ENCODE assay signal across 1 cellular context in the genomic region with DNA sequence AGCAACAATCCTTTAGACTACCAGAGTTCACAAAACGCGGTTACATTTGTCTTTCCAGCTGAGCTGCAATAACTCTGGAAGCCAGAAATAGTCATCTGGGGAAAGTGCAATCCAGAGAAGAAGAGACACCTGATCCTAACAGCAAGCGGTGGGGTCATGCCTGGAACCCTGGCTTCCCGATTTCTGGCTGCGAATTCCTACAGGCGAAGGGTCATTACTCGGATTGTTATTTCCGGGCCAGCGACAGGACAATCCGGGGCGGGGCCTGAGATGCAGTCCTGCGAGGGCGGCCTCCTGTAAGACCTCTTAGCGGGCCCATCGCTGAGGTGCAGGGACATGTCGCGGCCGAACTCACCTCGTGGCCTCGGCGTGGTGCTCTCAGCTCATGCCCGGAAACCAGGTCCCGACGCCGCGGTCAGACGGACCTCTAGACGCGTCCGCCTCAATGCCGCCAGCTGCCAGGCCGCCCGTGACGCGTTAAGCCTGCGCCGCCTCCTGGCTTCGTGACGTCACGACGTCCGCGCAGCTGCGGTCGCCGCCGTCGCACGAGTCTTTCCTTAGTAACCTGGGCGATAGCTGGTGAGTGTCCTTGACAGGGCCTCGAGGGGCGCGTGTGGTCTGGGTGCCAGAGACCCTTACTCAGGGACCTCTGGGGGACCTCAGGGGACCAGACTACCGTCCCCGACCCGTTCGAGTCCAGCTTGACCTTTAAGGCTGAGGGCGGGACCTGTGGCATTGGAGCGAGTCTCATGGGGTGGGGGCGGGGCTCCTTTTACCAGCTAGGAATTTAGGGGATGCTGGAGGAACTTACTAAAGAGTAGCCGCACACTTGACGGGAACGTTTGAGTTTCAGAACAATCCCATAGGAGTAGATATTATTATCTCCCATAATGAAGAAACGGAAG.
A peak's percentile ranks its signal among the peaks of the same experiment; 100 is the strongest.
TF ChIP-seq lines count a peak whose summit lies in the region.

A gene with protein sequence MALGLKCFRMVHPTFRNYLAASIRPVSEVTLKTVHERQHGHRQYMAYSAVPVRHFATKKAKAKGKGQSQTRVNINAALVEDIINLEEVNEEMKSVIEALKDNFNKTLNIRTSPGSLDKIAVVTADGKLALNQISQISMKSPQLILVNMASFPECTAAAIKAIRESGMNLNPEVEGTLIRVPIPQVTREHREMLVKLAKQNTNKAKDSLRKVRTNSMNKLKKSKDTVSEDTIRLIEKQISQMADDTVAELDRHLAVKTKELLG (plus strand): TSS at position 523 of the 905 bp plus-strand sequence. CDS start 6,010 bp downstream, outside the sequence.
A gene with protein sequence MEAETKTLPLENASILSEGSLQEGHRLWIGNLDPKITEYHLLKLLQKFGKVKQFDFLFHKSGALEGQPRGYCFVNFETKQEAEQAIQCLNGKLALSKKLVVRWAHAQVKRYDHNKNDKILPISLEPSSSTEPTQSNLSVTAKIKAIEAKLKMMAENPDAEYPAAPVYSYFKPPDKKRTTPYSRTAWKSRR (minus strand): TSS at position 481 of the 905 bp plus-strand sequence. CDS start 3,348 bp downstream, outside the sequence.

TF ChIP-seq in HEK293, 187 proteins besides CTCF, POLR2A, EP300 and RAD21 (continued from another document and continues in another):
- TF ChIP-seq ZNF248 (tag by site-specific recombination; IDR thresholded peaks at IDR 0.05) (no peak), ZNF121 (tag by site-specific recombination; IDR thresholded peaks at IDR 0.05) (no peak), ZNF560 (tag by site-specific recombination; IDR thresholded peaks at IDR 0.05; ENCODE audit: borderline replicate concordance) (no peak), ZNF175 (tag by site-specific recombination; IDR thresholded peaks at IDR 0.05) (no peak), ZNF112 (tag by site-specific recombination; IDR thresholded peaks at IDR 0.05) (no peak), ZBTB48 (tag by site-specific recombination; IDR thresholded peaks at IDR 0.05) (no peak), ZSCAN30 (tag by site-specific recombination; IDR thresholded peaks at IDR 0.05) (peak; percentile 36; the same call in 1 of the 2 replicates), ZSCAN23 (tag by site-specific recombination; IDR thresholded peaks at IDR 0.05) (no peak), ZNF133 (tag by site-specific recombination; IDR thresholded peaks at IDR 0.05) (no peak), ZNF391 (tag by site-specific recombination; IDR thresholded peaks at IDR 0.05; ENCODE audit: borderline replicate concordance, low read depth) (peak; percentile 56; the same call in 1 of the 2 replicates), ZFP69B (tag by site-specific recombination; IDR thresholded peaks at IDR 0.05) (no peak), ZBTB8A (tag by site-specific recombination; IDR thresholded peaks at IDR 0.05) (peak; percentile 60), RBAK (tag by site-specific recombination; IDR thresholded peaks at IDR 0.05) (no peak), SP3 (tag by site-specific recombination; IDR thresholded peaks at IDR 0.05) (peak; percentile 80), ZNF501 (tag by site-specific recombination; IDR thresholded peaks at IDR 0.05) (peak; percentile 92), ZNF510 (tag by site-specific recombination; IDR thresholded peaks at IDR 0.05; ENCODE audit: insufficient replicate concordance) (no peak), HOXA7 (CRISPR knock-in tag; IDR thresholded peaks at IDR 0.05; ENCODE audit: borderline replicate concordance) (no peak), MZF1 (tag by site-specific recombination; IDR thresholded peaks at IDR 0.05; ENCODE audit: borderline replicate concordance) (no peak), ZSCAN16 (tag by site-specific recombination; IDR thresholded peaks at IDR 0.05) (no peak), ZNF768 (tag by site-specific recombination; IDR thresholded peaks at IDR 0.05) (no peak), SP7 (tag by site-specific recombination; IDR thresholded peaks at IDR 0.05) (peak; percentile 73), ZNF140 (tag by site-specific recombination; IDR thresholded peaks at IDR 0.05) (no peak), ZNF157 (tag by site-specific recombination; IDR thresholded peaks at IDR 0.05) (no peak), ZNF350 (tag by site-specific recombination; IDR thresholded peaks at IDR 0.05) (no peak), ZNF701 (tag by site-specific recombination; IDR thresholded peaks at IDR 0.05) (no peak), GLIS1 (tag by site-specific recombination; IDR thresholded peaks at IDR 0.05) (peak; percentile 52; the same call in 1 of the 2 replicates), ZNF239 (tag by site-specific recombination; IDR thresholded peaks at IDR 0.05) (no peak), ZNF621 (tag by site-specific recombination; IDR thresholded peaks at IDR 0.05) (no peak), ZNF138 (tag by site-specific recombination; IDR thresholded peaks at IDR 0.05; ENCODE audit: borderline replicate concordance) (no peak), ZNF473 (tag by site-specific recombination; IDR thresholded peaks at IDR 0.05) (no peak), ZNF707 (tag by site-specific recombination; IDR thresholded peaks at IDR 0.05) (no peak), SETDB1 (IDR thresholded peaks at IDR 0.05; ENCODE audit: insufficient read length, low read length) (no peak), ZIC2 (tag by site-specific recombination; IDR thresholded peaks at IDR 0.05) (peak; percentile 29; the same call in 1 of the 2 replicates), ZFP37 (tag by site-specific recombination; IDR thresholded peaks at IDR 0.05) (peak; percentile 51; the same call in 1 of the 2 replicates), ZNF221 (tag by site-specific recombination; IDR thresholded peaks at IDR 0.05; ENCODE audit: borderline replicate concordance) (no peak), ZNF433 (tag by site-specific recombination; IDR thresholded peaks at IDR 0.05; ENCODE audit: low read depth) (no peak), ZNF266 (tag by site-specific recombination; IDR thresholded peaks at IDR 0.05; ENCODE audit: low read depth) (no peak), ZBTB1 (tag by site-specific recombination; IDR thresholded peaks at IDR 0.05) (no peak)
- TF ChIP-seq, protein P1, sequence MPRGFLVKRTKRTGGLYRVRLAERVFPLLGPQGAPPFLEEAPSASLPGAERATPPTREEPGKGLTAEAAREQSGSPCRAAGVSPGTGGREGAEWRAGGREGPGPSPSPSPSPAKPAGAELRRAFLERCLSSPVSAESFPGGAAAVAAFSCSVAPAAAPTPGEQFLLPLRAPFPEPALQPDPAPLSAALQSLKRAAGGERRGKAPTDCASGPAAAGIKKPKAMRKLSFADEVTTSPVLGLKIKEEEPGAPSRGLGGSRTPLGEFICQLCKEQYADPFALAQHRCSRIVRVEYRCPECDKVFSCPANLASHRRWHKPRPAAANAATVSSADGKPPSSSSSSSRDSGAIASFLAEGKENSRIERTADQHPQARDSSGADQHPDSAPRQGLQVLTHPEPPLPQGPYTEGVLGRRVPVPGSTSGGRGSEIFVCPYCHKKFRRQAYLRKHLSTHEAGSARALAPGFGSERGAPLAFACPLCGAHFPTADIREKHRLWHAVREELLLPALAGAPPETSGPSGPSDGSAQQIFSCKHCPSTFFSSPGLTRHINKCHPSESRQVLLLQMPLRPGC (tag by site-specific recombination; IDR thresholded peaks at IDR 0.05) = peak; percentile 46; the same call in 1 of the 2 replicates
- TF ChIP-seq, protein P2, sequence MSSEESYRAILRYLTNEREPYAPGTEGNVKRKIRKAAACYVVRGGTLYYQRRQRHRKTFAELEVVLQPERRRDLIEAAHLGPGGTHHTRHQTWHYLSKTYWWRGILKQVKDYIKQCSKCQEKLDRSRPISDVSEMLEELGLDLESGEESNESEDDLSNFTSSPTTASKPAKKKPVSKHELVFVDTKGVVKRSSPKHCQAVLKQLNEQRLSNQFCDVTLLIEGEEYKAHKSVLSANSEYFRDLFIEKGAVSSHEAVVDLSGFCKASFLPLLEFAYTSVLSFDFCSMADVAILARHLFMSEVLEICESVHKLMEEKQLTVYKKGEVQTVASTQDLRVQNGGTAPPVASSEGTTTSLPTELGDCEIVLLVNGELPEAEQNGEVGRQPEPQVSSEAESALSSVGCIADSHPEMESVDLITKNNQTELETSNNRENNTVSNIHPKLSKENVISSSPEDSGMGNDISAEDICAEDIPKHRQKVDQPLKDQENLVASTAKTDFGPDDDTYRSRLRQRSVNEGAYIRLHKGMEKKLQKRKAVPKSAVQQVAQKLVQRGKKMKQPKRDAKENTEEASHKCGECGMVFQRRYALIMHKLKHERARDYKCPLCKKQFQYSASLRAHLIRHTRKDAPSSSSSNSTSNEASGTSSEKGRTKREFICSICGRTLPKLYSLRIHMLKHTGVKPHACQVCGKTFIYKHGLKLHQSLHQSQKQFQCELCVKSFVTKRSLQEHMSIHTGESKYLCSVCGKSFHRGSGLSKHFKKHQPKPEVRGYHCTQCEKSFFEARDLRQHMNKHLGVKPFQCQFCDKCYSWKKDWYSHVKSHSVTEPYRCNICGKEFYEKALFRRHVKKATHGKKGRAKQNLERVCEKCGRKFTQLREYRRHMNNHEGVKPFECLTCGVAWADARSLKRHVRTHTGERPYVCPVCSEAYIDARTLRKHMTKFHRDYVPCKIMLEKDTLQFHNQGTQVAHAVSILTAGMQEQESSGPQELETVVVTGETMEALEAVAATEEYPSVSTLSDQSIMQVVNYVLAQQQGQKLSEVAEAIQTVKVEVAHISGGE (tag by site-specific recombination; conservative IDR thresholded peaks at IDR 0.05; ENCODE audit: low read depth) = peak; percentile 64
- TF ChIP-seq, protein P3, sequence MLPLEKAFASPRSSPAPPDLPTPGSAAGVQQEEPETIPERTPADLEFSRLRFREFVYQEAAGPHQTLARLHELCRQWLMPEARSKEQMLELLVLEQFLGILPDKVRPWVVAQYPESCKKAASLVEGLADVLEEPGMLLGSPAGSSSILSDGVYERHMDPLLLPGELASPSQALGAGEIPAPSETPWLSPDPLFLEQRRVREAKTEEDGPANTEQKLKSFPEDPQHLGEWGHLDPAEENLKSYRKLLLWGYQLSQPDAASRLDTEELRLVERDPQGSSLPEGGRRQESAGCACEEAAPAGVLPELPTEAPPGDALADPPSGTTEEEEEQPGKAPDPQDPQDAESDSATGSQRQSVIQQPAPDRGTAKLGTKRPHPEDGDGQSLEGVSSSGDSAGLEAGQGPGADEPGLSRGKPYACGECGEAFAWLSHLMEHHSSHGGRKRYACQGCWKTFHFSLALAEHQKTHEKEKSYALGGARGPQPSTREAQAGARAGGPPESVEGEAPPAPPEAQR (tag by site-specific recombination; IDR thresholded peaks at IDR 0.05) = no peak
- TF ChIP-seq, protein P4, sequence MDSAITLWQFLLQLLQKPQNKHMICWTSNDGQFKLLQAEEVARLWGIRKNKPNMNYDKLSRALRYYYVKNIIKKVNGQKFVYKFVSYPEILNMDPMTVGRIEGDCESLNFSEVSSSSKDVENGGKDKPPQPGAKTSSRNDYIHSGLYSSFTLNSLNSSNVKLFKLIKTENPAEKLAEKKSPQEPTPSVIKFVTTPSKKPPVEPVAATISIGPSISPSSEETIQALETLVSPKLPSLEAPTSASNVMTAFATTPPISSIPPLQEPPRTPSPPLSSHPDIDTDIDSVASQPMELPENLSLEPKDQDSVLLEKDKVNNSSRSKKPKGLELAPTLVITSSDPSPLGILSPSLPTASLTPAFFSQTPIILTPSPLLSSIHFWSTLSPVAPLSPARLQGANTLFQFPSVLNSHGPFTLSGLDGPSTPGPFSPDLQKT (IDR thresholded peaks at IDR 0.05; ENCODE audit: borderline replicate concordance, low read depth, low read length) = no peak
- TF ChIP-seq, protein P5, sequence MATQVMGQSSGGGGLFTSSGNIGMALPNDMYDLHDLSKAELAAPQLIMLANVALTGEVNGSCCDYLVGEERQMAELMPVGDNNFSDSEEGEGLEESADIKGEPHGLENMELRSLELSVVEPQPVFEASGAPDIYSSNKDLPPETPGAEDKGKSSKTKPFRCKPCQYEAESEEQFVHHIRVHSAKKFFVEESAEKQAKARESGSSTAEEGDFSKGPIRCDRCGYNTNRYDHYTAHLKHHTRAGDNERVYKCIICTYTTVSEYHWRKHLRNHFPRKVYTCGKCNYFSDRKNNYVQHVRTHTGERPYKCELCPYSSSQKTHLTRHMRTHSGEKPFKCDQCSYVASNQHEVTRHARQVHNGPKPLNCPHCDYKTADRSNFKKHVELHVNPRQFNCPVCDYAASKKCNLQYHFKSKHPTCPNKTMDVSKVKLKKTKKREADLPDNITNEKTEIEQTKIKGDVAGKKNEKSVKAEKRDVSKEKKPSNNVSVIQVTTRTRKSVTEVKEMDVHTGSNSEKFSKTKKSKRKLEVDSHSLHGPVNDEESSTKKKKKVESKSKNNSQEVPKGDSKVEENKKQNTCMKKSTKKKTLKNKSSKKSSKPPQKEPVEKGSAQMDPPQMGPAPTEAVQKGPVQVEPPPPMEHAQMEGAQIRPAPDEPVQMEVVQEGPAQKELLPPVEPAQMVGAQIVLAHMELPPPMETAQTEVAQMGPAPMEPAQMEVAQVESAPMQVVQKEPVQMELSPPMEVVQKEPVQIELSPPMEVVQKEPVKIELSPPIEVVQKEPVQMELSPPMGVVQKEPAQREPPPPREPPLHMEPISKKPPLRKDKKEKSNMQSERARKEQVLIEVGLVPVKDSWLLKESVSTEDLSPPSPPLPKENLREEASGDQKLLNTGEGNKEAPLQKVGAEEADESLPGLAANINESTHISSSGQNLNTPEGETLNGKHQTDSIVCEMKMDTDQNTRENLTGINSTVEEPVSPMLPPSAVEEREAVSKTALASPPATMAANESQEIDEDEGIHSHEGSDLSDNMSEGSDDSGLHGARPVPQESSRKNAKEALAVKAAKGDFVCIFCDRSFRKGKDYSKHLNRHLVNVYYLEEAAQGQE (tag by site-specific recombination; IDR thresholded peaks at IDR 0.05) = no peak
- TF ChIP-seq, protein P6, sequence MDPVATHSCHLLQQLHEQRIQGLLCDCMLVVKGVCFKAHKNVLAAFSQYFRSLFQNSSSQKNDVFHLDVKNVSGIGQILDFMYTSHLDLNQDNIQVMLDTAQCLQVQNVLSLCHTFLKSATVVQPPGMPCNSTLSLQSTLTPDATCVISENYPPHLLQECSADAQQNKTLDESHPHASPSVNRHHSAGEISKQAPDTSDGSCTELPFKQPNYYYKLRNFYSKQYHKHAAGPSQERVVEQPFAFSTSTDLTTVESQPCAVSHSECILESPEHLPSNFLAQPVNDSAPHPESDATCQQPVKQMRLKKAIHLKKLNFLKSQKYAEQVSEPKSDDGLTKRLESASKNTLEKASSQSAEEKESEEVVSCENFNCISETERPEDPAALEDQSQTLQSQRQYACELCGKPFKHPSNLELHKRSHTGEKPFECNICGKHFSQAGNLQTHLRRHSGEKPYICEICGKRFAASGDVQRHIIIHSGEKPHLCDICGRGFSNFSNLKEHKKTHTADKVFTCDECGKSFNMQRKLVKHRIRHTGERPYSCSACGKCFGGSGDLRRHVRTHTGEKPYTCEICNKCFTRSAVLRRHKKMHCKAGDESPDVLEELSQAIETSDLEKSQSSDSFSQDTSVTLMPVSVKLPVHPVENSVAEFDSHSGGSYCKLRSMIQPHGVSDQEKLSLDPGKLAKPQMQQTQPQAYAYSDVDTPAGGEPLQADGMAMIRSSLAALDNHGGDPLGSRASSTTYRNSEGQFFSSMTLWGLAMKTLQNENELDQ (tag by site-specific recombination; IDR thresholded peaks at IDR 0.05; ENCODE audit: low read depth) = no peak
- TF ChIP-seq, protein P7, sequence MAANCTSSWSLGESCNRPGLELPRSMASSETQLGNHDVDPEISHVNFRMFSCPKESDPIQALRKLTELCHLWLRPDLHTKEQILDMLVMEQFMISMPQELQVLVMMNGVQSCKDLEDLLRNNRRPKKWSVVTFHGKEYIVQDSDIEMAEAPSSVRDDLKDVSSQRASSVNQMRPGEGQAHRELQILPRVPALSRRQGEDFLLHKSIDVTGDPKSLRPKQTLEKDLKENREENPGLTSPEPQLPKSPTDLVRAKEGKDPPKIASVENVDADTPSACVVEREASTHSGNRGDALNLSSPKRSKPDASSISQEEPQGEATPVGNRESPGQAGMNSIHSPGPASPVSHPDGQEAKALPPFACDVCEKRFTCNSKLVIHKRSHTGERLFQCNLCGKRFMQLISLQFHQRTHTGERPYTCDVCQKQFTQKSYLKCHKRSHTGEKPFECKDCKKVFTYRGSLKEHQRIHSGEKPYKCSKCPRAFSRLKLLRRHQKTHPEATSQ (tag by site-specific recombination; IDR thresholded peaks at IDR 0.05) = peak; percentile 62; the same call in 1 of the 2 replicates
